Comparison of ENCODE assay signal across 14 cellular contexts in genomic region chr7:94298943-94299342, GRCh38.
DNase-seq lines count a peak whose midpoint lies in the region; ATAC-seq and TF ChIP-seq lines count a peak whose summit lies in the region.
"Had no signal": no experiment of that assay in that cellular context is flagged by ENCODE, and none has a peak within 500 bp of the region (broad histone marks: within the 10 kb centered on the region; RNA-seq: fewer than 3 reads in every experiment).

No MANE protein-coding gene starts in this region.

- H3K27ac ChIP-seq in upper lobe of right lung, result peak overlapping the region; percentile 15
- H3K27ac ChIP-seq: cardiac muscle cell, parathyroid adenoma had no signal

- DNase-seq in M059J (ENCODE audit: low read depth) (peak; percentile 52), choroid plexus epithelial cell (ENCODE audit: low read depth) (peak; percentile 77), myocyte (ENCODE audit: low read depth) (peak; percentile 84), upper lobe of right lung (no peak), NCI-H82 treated with DMSO at 0.1 percent for 48 hours (lab: John Stamatoyannopoulos, UW; ENCODE audit: unreplicated experiment) (no peak), NK-92 (lab: John Stamatoyannopoulos, UW; ENCODE audit: unreplicated experiment) (no peak)
- DNase-seq: activated T-cell treated with anti-CD3 and anti-CD28 coated beads, Interleukin-2, amount 50 U/mL, for 4 hours; GOT3; NCI-H1436 treated with DMSO at 0.1 percent for 48 hours; NCI-H69 had no signal

- H3K4me1 ChIP-seq in upper lobe of right lung, result peaks cover 11% of the 10 kb centered on the region

- ATAC-seq in upper lobe of right lung (no peak), GM21717 (IDR thresholded peaks at IDR 0.05; ENCODE audit: unreplicated experiment) (no peak)
- ATAC-seq: activated T-cell treated with anti-CD3 and anti-CD28 coated beads, Interleukin-2, amount 50 U/mL, for 4 hours; left lobe of liver had no signal

- H3K36me3 ChIP-seq in upper lobe of right lung, result no peaks in the 10 kb centered on the region
- H3K36me3 ChIP-seq: cardiac muscle cell had no signal

- intact Hi-C loops in upper lobe of right lung (cut with DNase I), result loop anchor here (10.0 kb wide), 1 partner anchor 96 kb away; the partner anchor contains the start of gene COL1A2

- no peak for TF ChIP-seq CTCF in choroid plexus epithelial cell (conservative IDR thresholded peaks at IDR 0.05; ENCODE audit: low read depth, low read length)
- no peak for TF ChIP-seq CTCF in upper lobe of right lung (IDR thresholded peaks at IDR 0.05)

- H3K4me3 ChIP-seq in choroid plexus epithelial cell (ENCODE audit: low read depth, low read length) (no peak overlapping the region), upper lobe of right lung (no peak overlapping the region)
- H3K4me3 ChIP-seq: cardiac muscle cell had no signal

- no peaks in the 10 kb centered on the region for H3K9me3 ChIP-seq in upper lobe of right lung

- no peaks in the 10 kb centered on the region for H3K27me3 ChIP-seq in upper lobe of right lung
- H3K27me3 ChIP-seq: cardiac muscle cell had no signal

Comparison
In these comparisons a context has a peak if more than half of its experiments do, and no peak if none do; other contexts are left out.
1. DNase-seq: peak in M059J (single experiment), choroid plexus epithelial cell (single experiment) and myocyte (single experiment); none in upper lobe of right lung (single experiment), NCI-H82 treated with DMSO at 0.1 percent for 48 hours (single experiment) and NK-92 (single experiment).